8 cellular contexts compared by ENCODE assay signal in the genomic region with DNA sequence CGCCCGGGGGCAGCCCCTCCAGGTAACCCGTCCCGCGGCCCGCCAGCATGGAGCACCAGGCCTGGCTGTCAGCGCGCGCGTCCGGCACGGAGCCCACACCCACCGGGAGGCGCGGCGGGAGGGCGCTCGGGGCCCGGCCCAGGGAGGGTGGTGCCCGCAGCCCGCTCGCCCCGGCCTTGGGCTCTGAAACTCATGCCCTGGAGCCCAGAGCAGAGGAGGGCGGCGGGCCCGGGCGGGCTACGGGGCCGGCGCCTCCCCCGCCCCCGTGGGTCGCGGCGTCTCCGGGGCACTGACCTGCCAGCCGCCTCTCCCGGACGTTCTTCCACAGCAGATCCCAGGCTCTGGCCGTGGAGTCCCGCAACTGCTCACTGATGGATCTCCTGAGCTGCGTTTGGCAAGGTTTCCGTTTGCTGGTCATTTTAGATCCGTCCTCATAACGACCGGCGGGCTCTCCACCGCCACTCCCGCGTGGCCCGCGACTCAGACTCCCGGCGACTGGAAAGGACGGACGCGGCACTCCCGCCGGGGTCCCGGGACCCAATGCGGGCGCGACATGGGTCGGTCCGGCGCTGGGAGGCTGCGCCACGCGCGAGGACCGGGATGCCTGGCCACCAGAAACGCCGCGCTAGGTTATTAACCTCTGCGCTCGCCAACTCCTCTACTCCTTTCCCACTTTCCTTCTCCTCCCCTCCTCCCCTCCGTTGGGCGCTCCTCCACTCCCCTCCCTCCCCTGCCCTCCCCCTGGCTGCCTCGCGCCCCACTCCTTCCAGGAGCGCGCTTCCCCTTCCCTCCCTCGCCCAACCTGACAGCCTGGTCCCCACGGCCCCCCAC.
DNase-seq lines count a peak whose midpoint lies in the region; ATAC-seq and TF ChIP-seq lines count a peak whose summit lies in the region.

No MANE protein-coding gene starts in this region.

- H3K4me1 ChIP-seq in lower lobe of right lung: peaks cover 56% of the 10 kb centered on the region
- peaks cover 12 to 29% of the 10 kb centered on the region in 2 donors for H3K4me1 ChIP-seq in thoracic aorta (ENCODE audit: control insufficient read depth in 1 of 2, low read depth in 2 of 2)

- DNase-seq in stimulated activated CD4-positive, alpha-beta T cell treated with anti-CD3 and anti-CD28 coated beads, Interleukin-15, amount 100 ng/mL, for 24 hours: peak; percentile 2
- DNase-seq in stimulated activated CD4-positive, alpha-beta T cell treated with anti-CD3 and anti-CD28 coated beads, Interleukin-12 subunit alpha, Interleukin-12 subunit beta, amount 100 ng/mL, for 4 hours: no peak
- DNase-seq in dorsolateral prefrontal cortex: peak in 2 of 10 donors; percentile 10 to 53
- peak; percentile 74 for DNase-seq in lower lobe of right lung
- no peak for DNase-seq in thoracic aorta (ENCODE audit: low spot score)
- DNase-seq in SIG-M5 (lab: John Stamatoyannopoulos, UW): no peak
- no peak for DNase-seq in HT-29 (ENCODE audit: low spot score)

- H3K9me3 ChIP-seq in lower lobe of right lung: no peaks in the 10 kb centered on the region
- no peaks in the 10 kb centered on the region for H3K9me3 ChIP-seq in thoracic aorta

- peak overlapping the region in 55 of 59 donors; percentile 29 to 90 (median 73) for H3K27ac ChIP-seq in dorsolateral prefrontal cortex
- peak overlapping the region; percentile 84 for H3K27ac ChIP-seq in lower lobe of right lung
- H3K27ac ChIP-seq in thoracic aorta: peak overlapping the region; percentile 75

- H3K36me3 ChIP-seq in lower lobe of right lung (no peaks in the 10 kb centered on the region), thoracic aorta (no peaks in the 10 kb centered on the region)

- intact Hi-C loops in dorsolateral prefrontal cortex (cut with DNase I) (no loop called here), lower lobe of right lung (cut with DNase I) (no loop called here)

- H3K27me3 ChIP-seq in dorsolateral prefrontal cortex: no peaks in the 10 kb centered on the region
- no peaks in the 10 kb centered on the region for H3K27me3 ChIP-seq in lower lobe of right lung (ENCODE audit: low read depth)
- H3K27me3 ChIP-seq in thoracic aorta (replicated peaks; ENCODE audit: insufficient read depth): no peaks in the 10 kb centered on the region

- H3K4me3 ChIP-seq in dorsolateral prefrontal cortex (peak overlapping the region; percentile 58 to 91 (median 79)), lower lobe of right lung (peak overlapping the region; percentile 76), thoracic aorta (peak overlapping the region; percentile 83)

- ATAC-seq in lower lobe of right lung: peak; percentile 90 to 93
- ATAC-seq in thoracic aorta (ENCODE audit: insufficient number of reproducible peaks, low FRiP score, low read depth): peak; percentile 66
- no peak for ATAC-seq in HG03095 (IDR thresholded peaks at IDR 0.05; ENCODE audit: unreplicated experiment)

- no peak for TF ChIP-seq CTCF in dorsolateral prefrontal cortex (IDR thresholded peaks at IDR 0.05 in 54 of 56, conservative IDR thresholded peaks at IDR 0.05 in 2 of 56; ENCODE audit: low read depth in 1 of 56, partially characterized antibody in 56 of 56)
- no peak for TF ChIP-seq CTCF in lower lobe of right lung (IDR thresholded peaks at IDR 0.05)
- TF ChIP-seq CTCF in thoracic aorta (IDR thresholded peaks at IDR 0.05): no peak

Comparison
In these comparisons a context has a peak if more than half of its experiments do, and no peak if none do; other contexts are left out.
1. DNase-seq: peak in stimulated activated CD4-positive, alpha-beta T cell treated with anti-CD3 and anti-CD28 coated beads, Interleukin-15, amount 100 ng/mL, for 24 hours (single experiment) and lower lobe of right lung (single experiment); none in stimulated activated CD4-positive, alpha-beta T cell treated with anti-CD3 and anti-CD28 coated beads, Interleukin-12 subunit alpha, Interleukin-12 subunit beta, amount 100 ng/mL, for 4 hours (single experiment), thoracic aorta (single experiment), SIG-M5 (single experiment) and HT-29 (single experiment).
2. Peak in every context shown above with its lines, with median percentiles within 50 percentile points of each other: H3K27ac ChIP-seq and H3K4me3 ChIP-seq.